ENCODE assay signal across 9 cellular contexts in genomic region chr6:27553123-27553904, GRCh38.
DNase-seq lines count a peak whose midpoint lies in the region; ATAC-seq lines count a peak whose summit lies in the region.
"Had no signal": no experiment of that assay in that cellular context is flagged by ENCODE, and none has a peak within 500 bp of the region (broad histone marks: within the 10 kb centered on the region; RNA-seq: fewer than 3 reads in every experiment).

No MANE protein-coding gene starts in this region.

- peaks cover 62% of the 10 kb centered on the region for H3K27me3 Mint-ChIP-seq in activated CD4-positive, alpha-beta memory T cell treated with anti-CD3 and anti-CD28 coated beads, Interleukin-2, amount 10 ng/mL, durations not matched to agents 7 days and 5 days

- peak; percentile 71 for DNase-seq in activated CD8-positive, alpha-beta memory T cell treated with anti-CD3 and anti-CD28 coated beads for 24 hours
- DNase-seq in activated CD8-positive, alpha-beta memory T cell treated with anti-CD3 and anti-CD28 coated beads, Interleukin-2, amount 50 U/mL, for 4 hours = no peak
- DNase-seq in activated CD4-positive, alpha-beta memory T cell treated with anti-CD3 and anti-CD28 coated beads, Interleukin-2, amount 10 ng/mL, durations not matched to agents 7 days and 5 days = peak; percentile 42
- no peak for DNase-seq in germinal center (ENCODE audit: low spot score)
- DNase-seq in HPDE6-E6E7 (ENCODE audit: extremely low spot score) = no peak
- DNase-seq: DND-41 had no signal

- peak overlapping the region; percentile 62 for H3K4me3 Mint-ChIP-seq in activated CD4-positive, alpha-beta memory T cell treated with anti-CD3 and anti-CD28 coated beads, Interleukin-2, amount 10 ng/mL, durations not matched to agents 7 days and 5 days

- H3K4me1 Mint-ChIP-seq in activated CD4-positive, alpha-beta memory T cell treated with anti-CD3 and anti-CD28 coated beads, Interleukin-2, amount 10 ng/mL, durations not matched to agents 7 days and 5 days = peaks cover 22% of the 10 kb centered on the region

- H3K27me3 ChIP-seq in HUES64 (ENCODE audit: insufficient read depth, low read length) = peaks cover 27% of the 10 kb centered on the region
- H3K27me3 ChIP-seq in iPS-20b (ENCODE audit: insufficient read depth, low read length) = peaks cover 30% of the 10 kb centered on the region; the same call in 1 of the 2 replicates

- CTCF ChIA-PET in activated CD4-positive, alpha-beta memory T cell treated with anti-CD3 and anti-CD28 coated beads, Interleukin-2, amount 10 ng/mL, durations not matched to agents 7 days and 5 days (lab: Charles Lee) = interaction anchor here (1.4 to 1.6 kb wide), 2 partner anchors 9 to 241 kb away, joined by 3 read pairs; no protein-coding TSS in a partner anchor

- H3K9me3 Mint-ChIP-seq in activated CD4-positive, alpha-beta memory T cell treated with anti-CD3 and anti-CD28 coated beads, Interleukin-2, amount 10 ng/mL, durations not matched to agents 7 days and 5 days = peaks cover 3% of the 10 kb centered on the region

- peak overlapping the region; percentile 66 for H3K4me3 ChIP-seq in HUES64 (ENCODE audit: low read length)
- H3K4me3 ChIP-seq in iPS-20b (ENCODE audit: low read length) = peak overlapping the region; percentile 87

- H3K9ac ChIP-seq in HUES64 (ENCODE audit: low read depth, low read length) (peak overlapping the region; percentile 41; the same call in 1 of the 2 replicates), iPS-20b (ENCODE audit: low read depth, low read length) (peak overlapping the region; percentile 80; the same call in 1 of the 2 replicates)

- peaks cover 4% of the 10 kb centered on the region for H3K36me3 Mint-ChIP-seq in activated CD4-positive, alpha-beta memory T cell treated with anti-CD3 and anti-CD28 coated beads, Interleukin-2, amount 10 ng/mL, durations not matched to agents 7 days and 5 days (ENCODE audit: low read depth)

- H3K36me3 ChIP-seq in HUES64 (ENCODE audit: insufficient read depth, low read length) (no peaks in the 10 kb centered on the region), iPS-20b (ENCODE audit: insufficient read depth, low read depth, low read length) (no peaks in the 10 kb centered on the region)

- peak overlapping the region; percentile 60 for H3K27ac Mint-ChIP-seq in activated CD4-positive, alpha-beta memory T cell treated with anti-CD3 and anti-CD28 coated beads, Interleukin-2, amount 10 ng/mL, durations not matched to agents 7 days and 5 days

- POLR2A ChIA-PET in activated CD4-positive, alpha-beta memory T cell treated with anti-CD3 and anti-CD28 coated beads, Interleukin-2, amount 10 ng/mL, durations not matched to agents 7 days and 5 days (lab: Charles Lee) = interaction anchor here (1.1 kb wide), 1 partner anchor 199 kb away, joined by 3 read pairs; no protein-coding TSS in a partner anchor

- H3K27ac ChIP-seq in HUES64 (ENCODE audit: low read depth, low read length) (no peak overlapping the region; the same call in 1 of the 2 replicates), iPS-20b (ENCODE audit: low read length) (no peak overlapping the region)

- no peak for ATAC-seq in HG03025 (IDR thresholded peaks at IDR 0.05; ENCODE audit: low FRiP score, unreplicated experiment)

- 2% methylated on average over 22 of the region's 23 CpGs for WGBS in HUES64

- H3K4me1 ChIP-seq in HUES64 (ENCODE audit: insufficient read depth, low read length) (peaks cover 5% of the 10 kb centered on the region), iPS-20b (ENCODE audit: insufficient read depth, low read length) (no peaks in the 10 kb centered on the region; the same call in 1 of the 2 replicates)

- no peaks in the 10 kb centered on the region for H3K9me3 ChIP-seq in HUES64 (ENCODE audit: insufficient read depth, low read depth, low read length)
- no peaks in the 10 kb centered on the region for H3K9me3 ChIP-seq in iPS-20b (ENCODE audit: insufficient read depth, low read depth, low read length)

Comparison
In these comparisons a context has a peak if more than half of its experiments do, and no peak if none do; other contexts are left out.
1. DNase-seq: peak in activated CD8-positive, alpha-beta memory T cell treated with anti-CD3 and anti-CD28 coated beads for 24 hours (single experiment) and activated CD4-positive, alpha-beta memory T cell treated with anti-CD3 and anti-CD28 coated beads, Interleukin-2, amount 10 ng/mL, durations not matched to agents 7 days and 5 days (single experiment); none in activated CD8-positive, alpha-beta memory T cell treated with anti-CD3 and anti-CD28 coated beads, Interleukin-2, amount 50 U/mL, for 4 hours (single experiment), germinal center (single experiment) and HPDE6-E6E7 (single experiment).